ENCODE assay signal across 9 cellular contexts in the genomic region with DNA sequence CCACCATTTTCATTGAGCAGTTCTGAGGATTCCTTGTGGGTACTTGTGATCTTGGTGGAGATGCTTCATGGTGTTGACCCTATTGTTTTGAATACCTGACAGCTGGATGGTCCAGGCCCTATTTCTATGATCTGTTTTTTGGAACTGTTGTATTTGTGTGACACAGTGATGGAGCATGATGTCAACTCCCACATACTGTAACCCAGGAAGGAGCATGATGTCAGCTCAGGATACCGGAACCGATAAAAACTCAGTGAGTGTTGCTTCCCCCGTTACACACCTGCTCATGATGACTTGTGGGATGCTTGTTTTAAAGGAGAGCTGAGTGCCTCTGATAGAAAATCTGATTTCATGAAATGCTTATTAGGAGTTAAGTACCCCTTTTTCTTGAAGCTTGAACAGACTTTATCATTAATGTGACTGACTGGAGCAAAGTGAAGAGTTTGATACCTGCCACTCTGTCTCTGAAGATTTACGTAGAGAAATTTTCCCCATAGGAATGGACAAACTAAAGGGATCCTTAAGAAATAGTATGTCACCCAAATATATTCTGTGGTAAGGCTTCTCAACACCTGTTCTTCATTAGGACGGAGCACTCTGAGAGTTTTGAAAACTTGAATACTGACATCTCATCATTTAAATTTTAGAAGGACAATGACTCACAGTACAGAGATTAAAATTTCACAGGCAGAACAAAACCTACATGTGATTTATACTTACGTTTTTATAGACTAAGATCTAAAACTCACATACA. TPM values are rescaled to one million over a fixed set of nuclear protein-coding genes. Genes with fewer than 3 reads are reported as not detected.
DNase-seq lines count a peak whose midpoint lies in the region; ATAC-seq, FAIRE-seq and TF ChIP-seq lines count a peak whose summit lies in the region.
"Had no signal": no experiment of that assay in that cellular context is flagged by ENCODE, and none has a peak within 500 bp of the region (broad histone marks: within the 10 kb centered on the region; RNA-seq: fewer than 3 reads in every experiment).

No MANE protein-coding gene starts in this region.

- TF ChIP-seq CTCF in heart right ventricle (IDR thresholded peaks at IDR 0.05) (no peak), mammary epithelial cell (conservative IDR thresholded peaks at IDR 0.05 in 1 of 2, IDR thresholded peaks at IDR 0.05 in 1 of 2; ENCODE audit: extremely low read depth in 1 of 2, insufficient read depth in 1 of 2, low read depth in 1 of 2, low read length in 2 of 2) (no peak)

- H3K27ac ChIP-seq in heart right ventricle: peak overlapping the region; percentile 88 to 99 (median 96)
- peak overlapping the region; percentile 85 for H3K27ac ChIP-seq in mammary epithelial cell (ENCODE audit: insufficient read depth, low read depth, low read length)
- peak overlapping the region; percentile 83 for H3K27ac ChIP-seq in muscle layer of colon (ENCODE audit: low read depth, low read length)
- H3K27ac ChIP-seq in urinary bladder (ENCODE audit: low read depth): peak overlapping the region; percentile 83
- H3K27ac ChIP-seq: BLaER1 treated with 17β-estradiol and CSF1 and Interleukin-3, amounts not matched to agents 10 nM and 100 nM had no signal

- H3K27me3 ChIP-seq in heart right ventricle (no peaks in the 10 kb centered on the region), mammary epithelial cell (ENCODE audit: insufficient read depth, low read length) (no peaks in the 10 kb centered on the region), muscle layer of colon (ENCODE audit: control insufficient read depth in 1 of 2, insufficient read depth in 2 of 2, low read length in 2 of 2) (no peaks in the 10 kb centered on the region)
- H3K27me3 ChIP-seq: BLaER1 treated with 17β-estradiol and CSF1 and Interleukin-3, amounts not matched to agents 10 nM and 100 nM had no signal

- 60 to 68% methylated on average over 6 of the region's 6 CpGs for WGBS in heart right ventricle, 2 donors
- WGBS in mammary epithelial cell (ENCODE audit: low coverage, missing lambda C conversion rate): 94% methylated on average over 6 of the region's 6 CpGs
- 80% methylated on average over 6 of the region's 6 CpGs for WGBS in urinary bladder

- CTCF ChIA-PET in mammary epithelial cell (lab: Charles Lee; ENCODE audit: low non-redundant PET): interaction anchor here (0.7 to 0.9 kb wide), 2 partner anchors 53 to 109 kb away, joined by 3 to 6 read pairs; no protein-coding TSS in a partner anchor

- no peaks in the 10 kb centered on the region for H4K20me1 ChIP-seq in mammary epithelial cell (ENCODE audit: insufficient read depth, low read length)
- H4K20me1 ChIP-seq: BLaER1 treated with 17β-estradiol and CSF1 and Interleukin-3, amounts not matched to agents 10 nM and 100 nM had no signal

- H3K4me2 ChIP-seq in mammary epithelial cell (ENCODE audit: insufficient read depth, low read depth, low read length): peak overlapping the region; percentile 86
- H3K4me2 ChIP-seq: BLaER1 treated with 17β-estradiol and CSF1 and Interleukin-3, amounts not matched to agents 10 nM and 100 nM had no signal

- H2AFZ ChIP-seq in mammary epithelial cell (ENCODE audit: low read depth, low read length): peak overlapping the region; percentile 61

- H3K4me1 ChIP-seq in heart right ventricle (peaks cover 17 to 98% (median 87%) of the 10 kb centered on the region in 9 donors), mammary epithelial cell (ENCODE audit: insufficient read depth, low read length) (peaks cover 40% of the 10 kb centered on the region), muscle layer of colon (ENCODE audit: insufficient read depth, low read length) (peaks cover 81% of the 10 kb centered on the region), urinary bladder (ENCODE audit: insufficient read depth) (peaks cover 2% of the 10 kb centered on the region)
- H3K4me1 ChIP-seq: BLaER1 treated with 17β-estradiol and CSF1 and Interleukin-3, amounts not matched to agents 10 nM and 100 nM had no signal

- H3K9ac ChIP-seq in mammary epithelial cell (ENCODE audit: insufficient read depth, low read length): peak overlapping the region; percentile 71
- no peak overlapping the region for H3K9ac ChIP-seq in muscle layer of colon (ENCODE audit: low read length)
- H3K9ac ChIP-seq: BLaER1 treated with 17β-estradiol and CSF1 and Interleukin-3, amounts not matched to agents 10 nM and 100 nM had no signal

- peaks cover 0 to 71% (median 14%) of the 10 kb centered on the region in 9 donors for H3K36me3 ChIP-seq in heart right ventricle
- peaks cover 21% of the 10 kb centered on the region for H3K36me3 ChIP-seq in mammary epithelial cell (ENCODE audit: insufficient read depth, low read length)
- H3K36me3 ChIP-seq in muscle layer of colon (ENCODE audit: insufficient read depth, low read length): peaks cover 19% of the 10 kb centered on the region
- H3K36me3 ChIP-seq in urinary bladder (ENCODE audit: insufficient read depth): peaks cover 3% of the 10 kb centered on the region

- BruUV-seq in mammary epithelial cell (replicated peaks; lab: Mats Ljungman, UMichigan): no TSS peak

- peaks cover 72% of the 10 kb centered on the region for H3K79me2 ChIP-seq in mammary epithelial cell (ENCODE audit: insufficient read depth, low read length)

- H3K4me3 ChIP-seq in heart right ventricle (peak overlapping the region in 6 of 10 donors; percentile 21 to 49 (median 40)), mammary epithelial cell (replicated peaks in 1 of 3; ENCODE audit: insufficient read depth in 1 of 3, low read depth in 2 of 3, low read length in 3 of 3) (no peak overlapping the region), muscle layer of colon (ENCODE audit: low read depth in 1 of 2, low read length in 2 of 2) (peak overlapping the region in 1 of 2 donors; percentile 46), urinary bladder (ENCODE audit: low read depth, low read length) (no peak overlapping the region)
- H3K4me3 ChIP-seq: BLaER1 treated with 17β-estradiol and CSF1 and Interleukin-3, amounts not matched to agents 10 nM and 100 nM had no signal

- no peak for FAIRE-seq in GM19239 (lab: Jason Lieb, UNC)

- dilution Hi-C loops in mammary epithelial cell (cut with HindIII; ENCODE audit: low sequenced_read_pairs): loop anchor here (5.0 kb wide), 2 partner anchors 39 to 46 kb away; a partner anchor contains a TSS

- no peak for DNase-seq in heart right ventricle
- no peak for DNase-seq in left ventricle myocardium superior
- DNase-seq in mammary epithelial cell: no peak
- DNase-seq in HUDEP-2 (lab: John Stamatoyannopoulos, UW; ENCODE audit: unreplicated experiment in 76 of 76): no peak
- no peak for DNase-seq in GM19239 (ENCODE audit: insufficient read length, low spot score)

- intact Hi-C loops in heart right ventricle (cut with DNase I): loop anchor here in 3 of 10 donors (5.0 kb wide), 1 partner anchor 46 kb away; a partner anchor contains a TSS
- intact Hi-C loops in left ventricle myocardium superior (cut with micrococcal nuclease): no loop called here
- intact Hi-C loops in mammary epithelial cell (cut with micrococcal nuclease): loop anchor here (2.0 kb wide), 2 partner anchors 19 to 47 kb away; no protein-coding TSS in a partner anchor

- in situ Hi-C loops in mammary epithelial cell (cut with MboI; ENCODE audit: low sequenced_read_pairs in 2 of 2): no loop called here

- no peaks in the 10 kb centered on the region for H3K9me3 ChIP-seq in heart right ventricle
- H3K9me3 ChIP-seq in mammary epithelial cell (replicated peaks; ENCODE audit: insufficient read depth, low read length): no peaks in the 10 kb centered on the region
- H3K9me3 ChIP-seq in muscle layer of colon (ENCODE audit: low read length): no peaks in the 10 kb centered on the region

- ATAC-seq in heart right ventricle: peak in 1 of 8 donors; percentile 4
- no peak for ATAC-seq in left ventricle myocardium superior
- ATAC-seq in HG03439 (IDR thresholded peaks at IDR 0.05; ENCODE audit: unreplicated experiment): no peak

RNA-seq across cellular contexts. Expression of a gene that starts 45.3 kb away (rescaled TPM):
- total RNA-seq in heart right ventricle (100 to 1,000 TPM in 8 of 10 donors, 10 to 100 TPM in 2; 86.8 to 156 (median 139) TPM), left ventricle myocardium superior (105 TPM), mammary epithelial cell (100 to 1,000 TPM in 1 of 2 donors, 10 to 100 TPM in 1; 64.7 to 110 TPM), urinary bladder (124 TPM)
- polyA plus RNA-seq in heart right ventricle (10 to 100 TPM; 14.7 to 21.3 TPM), mammary epithelial cell (33.8 TPM), urinary bladder (42.4 TPM)
- 57.1 TPM for polyA minus RNA-seq in mammary epithelial cell

Comparison
In these comparisons a context has a peak if more than half of its experiments do, and no peak if none do; other contexts are left out.
1. H3K4me3 ChIP-seq: peak in heart right ventricle (6 of 10); none in mammary epithelial cell (0 of 3) and urinary bladder (single experiment).
2. Peak in every context shown above with its lines, with median percentiles within 50 percentile points of each other: H3K27ac ChIP-seq.